ENCODE assay signal across 2 cellular contexts in genomic region chr7:115009736-115010435, GRCh38.
TF ChIP-seq lines count a peak whose summit lies in the region.

No MANE protein-coding gene starts in this region.

TF ChIP-seq in liver, 16 proteins besides CTCF, POLR2A, EP300 and RAD21:
- TF ChIP-seq REST (IDR thresholded peaks at IDR 0.05) (no peak), NR2F2 (IDR thresholded peaks at IDR 0.05) (peak; percentile 15)

TF ChIP-seq in HepG2, 621 proteins besides CTCF, POLR2A, EP300 and RAD21 (continued from another document):
- TF ChIP-seq DZIP1 (CRISPR knock-in tag; IDR thresholded peaks at IDR 0.05) (no peak), SNAPC2 (CRISPR knock-in tag; IDR thresholded peaks at IDR 0.05) (no peak), ZFP36 (IDR thresholded peaks at IDR 0.05; ENCODE audit: borderline replicate concordance, low read depth, low read length, partially characterized antibody) (no peak), GABPA (IDR thresholded peaks at IDR 0.05; ENCODE audit: low read depth, low read length) (no peak), GABPA (CRISPR knock-in tag; IDR thresholded peaks at IDR 0.05; ENCODE audit: low read depth) (no peak), ZNF451 (CRISPR knock-in tag; IDR thresholded peaks at IDR 0.05) (no peak), IKZF5 (CRISPR knock-in tag; IDR thresholded peaks at IDR 0.05) (no peak), ZNF614 (CRISPR knock-in tag; IDR thresholded peaks at IDR 0.05; ENCODE audit: borderline replicate concordance) (no peak), MXD4 (CRISPR knock-in tag; IDR thresholded peaks at IDR 0.05) (no peak)
